Comparison of ENCODE assay signal across 9 cellular contexts in genomic region chr18:54607213-54607934, GRCh38. TPM values are rescaled to one million over a fixed set of nuclear protein-coding genes. Genes with fewer than 3 reads are reported as not detected.
DNase-seq lines count a peak whose midpoint lies in the region; ATAC-seq and TF ChIP-seq lines count a peak whose summit lies in the region.
"Had no signal": no experiment of that assay in that cellular context is flagged by ENCODE, and none has a peak within 500 bp of the region (broad histone marks: within the 10 kb centered on the region; RNA-seq: fewer than 3 reads in every experiment).

No MANE protein-coding gene starts in this region.

- no peaks in the 10 kb centered on the region for H3K9me3 ChIP-seq in testis

- 82 to 91% methylated on average over 10 of the region's 10 CpGs for WGBS in testis, 2 donors

- TF ChIP-seq EP300 in Ishikawa (IDR thresholded peaks at IDR 0.05; ENCODE audit: borderline replicate concordance) = peak; percentile 75; the same call in 1 of the 2 replicates

- no peak for TF ChIP-seq POLR2A in testis (IDR thresholded peaks at IDR 0.05)

- CTCF ChIA-PET in activated naive CD4-positive, alpha-beta T cell treated with anti-CD3 and anti-CD28 coated beads, Interleukin-2, amount 10 ng/mL, durations not matched to agents 7 days and 5 days (lab: Charles Lee) = no interaction called here

- peaks cover 3% of the 10 kb centered on the region for H3K4me1 Mint-ChIP-seq in activated naive CD8-positive, alpha-beta T cell treated with anti-CD3 and anti-CD28 coated beads for 36 hours
- H3K4me1 Mint-ChIP-seq in activated naive CD4-positive, alpha-beta T cell treated with anti-CD3 and anti-CD28 coated beads, Interleukin-2, amount 10 ng/mL, durations not matched to agents 7 days and 5 days = no peaks in the 10 kb centered on the region

- no peaks in the 10 kb centered on the region for H3K27me3 Mint-ChIP-seq in activated naive CD8-positive, alpha-beta T cell treated with anti-CD3 and anti-CD28 coated beads for 36 hours
- H3K27me3 Mint-ChIP-seq in activated naive CD4-positive, alpha-beta T cell treated with anti-CD3 and anti-CD28 coated beads, Interleukin-2, amount 10 ng/mL, durations not matched to agents 7 days and 5 days = no peaks in the 10 kb centered on the region

- H3K4me3 ChIP-seq in testis = no peak overlapping the region

- no peaks in the 10 kb centered on the region for H3K27me3 ChIP-seq in testis

- in situ Hi-C loops in ACHN (cut with HindIII; ENCODE audit: low pct_ligation_motif_present, low pct_unique_long_range_greater_than_20kb, low sequenced_read_pairs) = no loop called here

- ATAC-seq in HG03135 (IDR thresholded peaks at IDR 0.05; ENCODE audit: unreplicated experiment) = no peak

- H3K36me3 Mint-ChIP-seq in activated naive CD8-positive, alpha-beta T cell treated with anti-CD3 and anti-CD28 coated beads for 36 hours = no peaks in the 10 kb centered on the region
- no peaks in the 10 kb centered on the region for H3K36me3 Mint-ChIP-seq in activated naive CD4-positive, alpha-beta T cell treated with anti-CD3 and anti-CD28 coated beads, Interleukin-2, amount 10 ng/mL, durations not matched to agents 7 days and 5 days

- H3K9me3 Mint-ChIP-seq in activated naive CD8-positive, alpha-beta T cell treated with anti-CD3 and anti-CD28 coated beads for 36 hours = no peaks in the 10 kb centered on the region
- no peaks in the 10 kb centered on the region for H3K9me3 Mint-ChIP-seq in activated naive CD4-positive, alpha-beta T cell treated with anti-CD3 and anti-CD28 coated beads, Interleukin-2, amount 10 ng/mL, durations not matched to agents 7 days and 5 days

- no peak overlapping the region for H3K27ac ChIP-seq in testis

- H3K4me3 Mint-ChIP-seq in activated naive CD8-positive, alpha-beta T cell treated with anti-CD3 and anti-CD28 coated beads for 36 hours = no peak overlapping the region
- no peak overlapping the region for H3K4me3 Mint-ChIP-seq in activated naive CD4-positive, alpha-beta T cell treated with anti-CD3 and anti-CD28 coated beads, Interleukin-2, amount 10 ng/mL, durations not matched to agents 7 days and 5 days

- no peak for TF ChIP-seq CTCF in testis (IDR thresholded peaks at IDR 0.05)

- TF ChIP-seq RAD21 in Ishikawa (IDR thresholded peaks at IDR 0.05; ENCODE audit: low read depth) = no peak

- DNase-seq in ACHN = peak; percentile 69
- DNase-seq in activated naive CD8-positive, alpha-beta T cell treated with anti-CD3 and anti-CD28 coated beads for 36 hours = no peak
- DNase-seq in kidney tubule cell (ENCODE audit: low spot score) = peak; percentile 98
- no peak for DNase-seq in activated naive CD4-positive, alpha-beta T cell treated with anti-CD3 and anti-CD28 coated beads, Interleukin-2, amount 10 ng/mL, durations not matched to agents 7 days and 5 days
- DNase-seq in testis = no peak
- DNase-seq in cerebellum (ENCODE audit: low spot score) = no peak
- DNase-seq: activated CD4-positive, alpha-beta T cell treated with anti-CD3 and anti-CD28 coated beads for 1 hour had no signal

- intact Hi-C loops in testis (cut with DNase I; ENCODE audit: low total_unique reads) = no loop called here

- H3K4me1 ChIP-seq in testis = no peaks in the 10 kb centered on the region

- H3K36me3 ChIP-seq in testis (ENCODE audit: low read depth, missing control alignments) = no peaks in the 10 kb centered on the region

- peak overlapping the region; percentile 44 for H3K27ac Mint-ChIP-seq in activated naive CD8-positive, alpha-beta T cell treated with anti-CD3 and anti-CD28 coated beads for 36 hours
- H3K27ac Mint-ChIP-seq in activated naive CD4-positive, alpha-beta T cell treated with anti-CD3 and anti-CD28 coated beads, Interleukin-2, amount 10 ng/mL, durations not matched to agents 7 days and 5 days = no peak overlapping the region

TF ChIP-seq in Ishikawa, 13 proteins besides CTCF, POLR2A, EP300 and RAD21:
- TF ChIP-seq REST (IDR thresholded peaks at IDR 0.05; ENCODE audit: low read depth) = no peak
- TF ChIP-seq TAF1 (IDR thresholded peaks at IDR 0.05; ENCODE audit: low read depth) = no peak
- no peak for TF ChIP-seq YY1 (IDR thresholded peaks at IDR 0.05; ENCODE audit: low read depth)
- TF ChIP-seq TEAD4 (IDR thresholded peaks at IDR 0.05) = peak; percentile 76; the same call in 1 of the 2 replicates
- TF ChIP-seq NFIC (IDR thresholded peaks at IDR 0.05) = peak; percentile 61
- no peak; the same call in 1 of the 2 replicates for TF ChIP-seq MAX (IDR thresholded peaks at IDR 0.05)
- TF ChIP-seq ZBTB7A (IDR thresholded peaks at IDR 0.05; ENCODE audit: low read depth) = no peak
- peak; percentile 82 for TF ChIP-seq FOXM1 (IDR thresholded peaks at IDR 0.05; ENCODE audit: borderline replicate concordance, low read depth)
- TF ChIP-seq EGR1 (IDR thresholded peaks at IDR 0.05) = no peak
- TF ChIP-seq USF1 (IDR thresholded peaks at IDR 0.05) = no peak
- TF ChIP-seq TCF12 (IDR thresholded peaks at IDR 0.05; ENCODE audit: low read depth) = peak; percentile 74
- peak; percentile 93 for TF ChIP-seq CEBPB (IDR thresholded peaks at IDR 0.05)
- TF ChIP-seq CREB1 (IDR thresholded peaks at IDR 0.05; ENCODE audit: low read depth) = no peak
TF ChIP-seq in Ishikawa: peak in this region for 5.

RNA-seq across cellular contexts. Expression of gene DYNAP, which starts 16.3 kb away (rescaled TPM):
- not detected for total RNA-seq in activated naive CD8-positive, alpha-beta T cell treated with anti-CD3 and anti-CD28 coated beads for 36 hours
- under 1 TPM in 1 of 2 donors, not detected in 1; 0.24 TPM for total RNA-seq in testis
- not detected for polyA plus RNA-seq in testis (ENCODE audit: insufficient read depth, low read depth, low replicate concordance)
- total RNA-seq in cerebellum = not detected

Comparison
In these comparisons a context has a peak if more than half of its experiments do, and no peak if none do; other contexts are left out.
1. DNase-seq: peak in ACHN (single experiment) and kidney tubule cell (single experiment); none in activated naive CD8-positive, alpha-beta T cell treated with anti-CD3 and anti-CD28 coated beads for 36 hours (single experiment), activated naive CD4-positive, alpha-beta T cell treated with anti-CD3 and anti-CD28 coated beads, Interleukin-2, amount 10 ng/mL, durations not matched to agents 7 days and 5 days (single experiment), testis (single experiment) and cerebellum (single experiment).